Comparison of ENCODE assay signal across 1 cellular context in genomic region chr7:64183126-64183742, GRCh38.
TF ChIP-seq lines count a peak whose summit lies in the region.

No MANE protein-coding gene starts in this region.

TF ChIP-seq in GM23338, 12 proteins besides CTCF, POLR2A, EP300 and RAD21 (continued from another document):
- no peak for TF ChIP-seq ZNF462 (CRISPR knock-in tag; IDR thresholded peaks at IDR 0.05)
- no peak for TF ChIP-seq EZH2 (IDR thresholded peaks at IDR 0.05; ENCODE audit: low read depth, unreplicated experiment)
- TF ChIP-seq ZNF114 (CRISPR knock-in tag; IDR thresholded peaks at IDR 0.05), result no peak
- TF ChIP-seq JUNB (IDR thresholded peaks at IDR 0.05; ENCODE audit: unreplicated experiment), result no peak
- no peak for TF ChIP-seq REST (IDR thresholded peaks at IDR 0.05; ENCODE audit: unreplicated experiment)
- no peak for TF ChIP-seq NANOG (IDR thresholded peaks at IDR 0.05; ENCODE audit: borderline replicate concordance)
- TF ChIP-seq ZNF331 (CRISPR knock-in tag; IDR thresholded peaks at IDR 0.05; ENCODE audit: low read depth), result no peak
- TF ChIP-seq ETS1 (IDR thresholded peaks at IDR 0.05), result no peak
- no peak for TF ChIP-seq POLR2AphosphoS5 (IDR thresholded peaks at IDR 0.05; ENCODE audit: low read depth)
- TF ChIP-seq CREB1 (CRISPR knock-in tag; IDR thresholded peaks at IDR 0.05; ENCODE audit: low read depth), result no peak
- no peak for TF ChIP-seq STAT1 (IDR thresholded peaks at IDR 0.05; ENCODE audit: unreplicated experiment)
